ENCODE assay signal across 1 cellular context in genomic region chr18:59123588-59124369, GRCh38.
TF ChIP-seq lines count a peak whose summit lies in the region.

No MANE protein-coding gene starts in this region.

TF ChIP-seq in SK-N-SH, 30 proteins besides CTCF, POLR2A, EP300 and RAD21 (continued from another document):
- no peak for TF ChIP-seq REST (IDR thresholded peaks at IDR 0.05; ENCODE audit: low read depth, low read length)
- TF ChIP-seq USF2 (IDR thresholded peaks at IDR 0.05; ENCODE audit: borderline replicate concordance, low read depth, low read length): no peak
- TF ChIP-seq CHD2 (IDR thresholded peaks at IDR 0.05; ENCODE audit: low read length, partially characterized antibody): no peak
- peak; percentile 63; the same call in 1 of the 2 replicates for TF ChIP-seq YY1 (IDR thresholded peaks at IDR 0.05; ENCODE audit: low read depth)
TF ChIP-seq in SK-N-SH: peak in this region for 12.
